In the genomic region with DNA sequence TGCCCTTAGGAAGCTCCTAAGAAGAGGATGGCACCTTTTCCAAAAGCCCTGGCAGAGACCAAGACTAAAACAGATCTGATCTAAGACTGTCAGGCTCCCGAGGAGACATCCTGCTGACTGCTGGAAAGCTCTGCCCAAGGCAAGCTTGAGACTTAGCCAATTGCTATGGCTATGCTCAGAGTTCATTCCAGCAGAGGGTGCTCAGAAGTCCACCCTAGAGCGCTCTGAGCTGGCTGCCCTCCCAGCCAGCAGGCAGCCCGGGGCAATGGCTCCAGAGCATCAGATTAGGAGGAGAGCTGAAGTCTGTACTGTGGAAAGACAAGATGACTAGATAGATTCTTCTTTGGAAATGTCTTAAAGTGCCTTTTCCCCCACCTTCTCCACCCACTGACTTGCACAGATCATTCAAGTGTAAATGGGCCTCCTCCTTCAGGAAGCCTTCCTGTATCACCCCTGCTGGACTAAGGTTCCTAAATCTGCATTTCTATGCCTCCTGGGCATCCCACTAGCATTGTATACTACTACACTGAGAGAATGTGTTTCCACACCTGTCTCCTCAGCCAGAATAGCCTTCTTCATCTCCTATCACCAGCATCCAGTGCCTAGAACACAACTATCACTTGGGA, we compare ENCODE assay signal across 15 cellular contexts. TPM values are rescaled to one million over a fixed set of nuclear protein-coding genes. Genes with fewer than 3 reads are reported as not detected.
A peak's percentile ranks its signal among the peaks of the same experiment; 100 is the strongest.
DNase-seq lines count a peak whose midpoint lies in the region; ATAC-seq, FAIRE-seq and TF ChIP-seq lines count a peak whose summit lies in the region.
"Had no signal": no experiment of that assay in that cellular context is flagged by ENCODE, and none has a peak within 500 bp of the region (broad histone marks: within the 10 kb centered on the region; RNA-seq: fewer than 3 reads in every experiment).

No MANE protein-coding gene starts in this region.

- no peak for FAIRE-seq in H54 (lab: Jason Lieb, UNC)
- FAIRE-seq: GM12891 had no signal

- peak; percentile 49 for TF ChIP-seq CTCF in AG10803 (conservative IDR thresholded peaks at IDR 0.05; ENCODE audit: low read length)
- TF ChIP-seq CTCF in Panc1 (IDR thresholded peaks at IDR 0.05): no peak

- peak overlapping the region; percentile 51 for H2AK5ac ChIP-seq in mesendoderm (ENCODE audit: low read length)

- CTCF ChIA-PET in Panc1 (lab: Charles Lee): no interaction called here
- CTCF ChIA-PET in activated CD8-positive, alpha-beta T cell treated with anti-CD3 and anti-CD28 coated beads, Interleukin-2, amount 10 ng/mL, durations not matched to agents 7 days and 5 days (lab: Charles Lee): interaction anchor here (2.7 kb wide), 1 partner anchor 44 kb away, joined by 7 read pairs; no protein-coding TSS in a partner anchor

- no peak overlapping the region for H3K27ac ChIP-seq in Panc1 (ENCODE audit: low read length)
- H3K27ac ChIP-seq in mesendoderm (ENCODE audit: low read depth, low read length): no peak overlapping the region
- H3K27ac ChIP-seq: neutrophil had no signal

- peak; percentile 56; the same call in 1 of the 2 replicates for ATAC-seq in Panc1
- ATAC-seq in activated CD8-positive, alpha-beta T cell treated with anti-CD3 and anti-CD28 coated beads, Interleukin-2, amount 10 ng/mL, durations not matched to agents 7 days and 5 days: no peak
- ATAC-seq in GM21717 (IDR thresholded peaks at IDR 0.05; ENCODE audit: unreplicated experiment): no peak

- no peak overlapping the region for H3K4me3 Mint-ChIP-seq in activated CD8-positive, alpha-beta T cell treated with anti-CD3 and anti-CD28 coated beads, Interleukin-2, amount 10 ng/mL, durations not matched to agents 7 days and 5 days
- H3K4me3 Mint-ChIP-seq: activated CD4-positive, alpha-beta T cell treated with anti-CD3 and anti-CD28 coated beads, Interleukin-2, amount 10 ng/mL, durations not matched to agents 7 days and 5 days; CD4-positive, CD25-positive, alpha-beta regulatory T cell had no signal

- H3K56ac ChIP-seq in mesendoderm (ENCODE audit: low read length): peak overlapping the region; percentile 26

- H3K79me2 ChIP-seq in mesendoderm (ENCODE audit: control insufficient read depth, insufficient read depth, low read length): no peaks in the 10 kb centered on the region

- peaks cover 6% of the 10 kb centered on the region for H3K27me3 Mint-ChIP-seq in activated CD8-positive, alpha-beta T cell treated with anti-CD3 and anti-CD28 coated beads, Interleukin-2, amount 10 ng/mL, durations not matched to agents 7 days and 5 days (ENCODE audit: low read depth)

- no peak overlapping the region for H3K4ac ChIP-seq in mesendoderm (ENCODE audit: low read depth, low read length)

- peak overlapping the region; percentile 33 for H3K23ac ChIP-seq in mesendoderm (ENCODE audit: low read length)

- WGBS in mesendoderm (ENCODE audit: extremely low coverage, insufficient coverage, low lambda C conversion rate): no CpG with 5 or more reads among the region's 3 CpGs

- no peak overlapping the region for H3K9ac ChIP-seq in mesendoderm (ENCODE audit: low read length)

- H3K4me1 ChIP-seq in Panc1 (ENCODE audit: control insufficient read depth, insufficient read depth, low read length) (no peaks in the 10 kb centered on the region), mesendoderm (ENCODE audit: control insufficient read depth, low read depth, low read length) (peaks cover 10% of the 10 kb centered on the region)

- no peak overlapping the region for H3K27ac Mint-ChIP-seq in activated CD8-positive, alpha-beta T cell treated with anti-CD3 and anti-CD28 coated beads, Interleukin-2, amount 10 ng/mL, durations not matched to agents 7 days and 5 days
- H3K27ac Mint-ChIP-seq: activated CD4-positive, alpha-beta T cell treated with anti-CD3 and anti-CD28 coated beads, Interleukin-2, amount 10 ng/mL, durations not matched to agents 7 days and 5 days; CD4-positive, CD25-positive, alpha-beta regulatory T cell had no signal

- H3K4me2 ChIP-seq in mesendoderm (ENCODE audit: low read length): no peak overlapping the region

- no peak overlapping the region for H2BK120ac ChIP-seq in mesendoderm (ENCODE audit: low read depth, low read length)

- no peak overlapping the region for H2BK5ac ChIP-seq in mesendoderm (ENCODE audit: low read length)

- H3K36me3 Mint-ChIP-seq in activated CD8-positive, alpha-beta T cell treated with anti-CD3 and anti-CD28 coated beads, Interleukin-2, amount 10 ng/mL, durations not matched to agents 7 days and 5 days (ENCODE audit: low read depth): no peaks in the 10 kb centered on the region
- H3K36me3 Mint-ChIP-seq: CD4-positive, CD25-positive, alpha-beta regulatory T cell had no signal

- peak; percentile 82 for DNase-seq in AG10803 (ENCODE audit: low read depth)
- no peak for DNase-seq in Panc1 (ENCODE audit: low read depth, low spot score)
- DNase-seq in fibroblast of gingiva (ENCODE audit: low read depth): peak; percentile 73
- peak; percentile 79 for DNase-seq in mesendoderm
- no peak for DNase-seq in activated CD8-positive, alpha-beta memory T cell treated with anti-CD3 and anti-CD28 coated beads, Interleukin-2, amount 50 U/mL, for 4 hours
- no peak for DNase-seq in H54 (ENCODE audit: insufficient read length, low spot score)
- DNase-seq in activated CD8-positive, alpha-beta T cell treated with anti-CD3 and anti-CD28 coated beads, Interleukin-2, amount 10 ng/mL, durations not matched to agents 7 days and 5 days: no peak
- DNase-seq: activated CD4-positive, alpha-beta T cell treated with anti-CD3 and anti-CD28 coated beads, Interleukin-2, amount 10 ng/mL, durations not matched to agents 7 days and 5 days; CD4-positive, CD25-positive, alpha-beta regulatory T cell; hippocampal formation; NCI-H187 treated with DMSO at 0.1 percent for 48 hours; Peyer's patch had no signal

- POLR2A ChIA-PET in Panc1 (lab: Charles Lee): no interaction called here
- POLR2A ChIA-PET in activated CD8-positive, alpha-beta T cell treated with anti-CD3 and anti-CD28 coated beads, Interleukin-2, amount 10 ng/mL, durations not matched to agents 7 days and 5 days (lab: Charles Lee): no interaction called here

- no peaks in the 10 kb centered on the region for H3K9me3 Mint-ChIP-seq in activated CD8-positive, alpha-beta T cell treated with anti-CD3 and anti-CD28 coated beads, Interleukin-2, amount 10 ng/mL, durations not matched to agents 7 days and 5 days (ENCODE audit: insufficient read depth)
- H3K9me3 Mint-ChIP-seq: activated CD4-positive, alpha-beta T cell treated with anti-CD3 and anti-CD28 coated beads, Interleukin-2, amount 10 ng/mL, durations not matched to agents 7 days and 5 days; CD4-positive, CD25-positive, alpha-beta regulatory T cell had no signal

- H4K5ac ChIP-seq in mesendoderm (ENCODE audit: low read length): no peak overlapping the region

- no peaks in the 10 kb centered on the region for H3K79me1 ChIP-seq in mesendoderm (ENCODE audit: low read length)

- no peak overlapping the region for H2BK15ac ChIP-seq in mesendoderm (replicated peaks; ENCODE audit: low read depth)

- intact Hi-C loops in Panc1 (cut with micrococcal nuclease; ENCODE audit: unreplicated experiment): no loop called here

- no peaks in the 10 kb centered on the region for H3K9me3 ChIP-seq in Panc1 (ENCODE audit: control insufficient read depth, insufficient read depth, low read depth, low read length)
- H3K9me3 ChIP-seq: neutrophil, Peyer's patch had no signal

- no TSS peak for BruUV-seq in Panc1 (replicated peaks; lab: Mats Ljungman, UMichigan)

- peaks cover 8% of the 10 kb centered on the region for H3K27me3 ChIP-seq in Panc1 (ENCODE audit: control insufficient read depth, insufficient read depth, low read length)
- no peaks in the 10 kb centered on the region for H3K27me3 ChIP-seq in mesendoderm (ENCODE audit: insufficient read depth, low read length, poor library complexity)
- H3K27me3 ChIP-seq: Peyer's patch had no signal

- H3K4me3 ChIP-seq in AG10803 (ENCODE audit: low read length): no peak overlapping the region
- H3K4me3 ChIP-seq in Panc1 (ENCODE audit: low read depth in 2 of 2, low read length in 2 of 2): no peak overlapping the region
- no peak overlapping the region for H3K4me3 ChIP-seq in mesendoderm (ENCODE audit: low read length)
- H3K4me3 ChIP-seq: Peyer's patch had no signal

- peak overlapping the region; percentile 16 for H3K18ac ChIP-seq in mesendoderm (ENCODE audit: low read length)

- no peak overlapping the region for H4K8ac ChIP-seq in mesendoderm (ENCODE audit: low read depth, low read length)

- no peaks in the 10 kb centered on the region for H3K4me1 Mint-ChIP-seq in activated CD8-positive, alpha-beta T cell treated with anti-CD3 and anti-CD28 coated beads, Interleukin-2, amount 10 ng/mL, durations not matched to agents 7 days and 5 days (ENCODE audit: low read depth)
- H3K4me1 Mint-ChIP-seq: activated CD4-positive, alpha-beta T cell treated with anti-CD3 and anti-CD28 coated beads, Interleukin-2, amount 10 ng/mL, durations not matched to agents 7 days and 5 days; CD4-positive, CD25-positive, alpha-beta regulatory T cell had no signal

- no peak for TF ChIP-seq POLR2A in H54 (IDR thresholded peaks at IDR 0.05; ENCODE audit: low read depth, low read length)

- in situ Hi-C loops in Panc1 (cut with HindIII; ENCODE audit: low pct_unique_long_range_greater_than_20kb, low sequenced_read_pairs): no loop called here

- H3K36me3 ChIP-seq in Panc1 (ENCODE audit: control insufficient read depth, insufficient read depth, low read length) (no peaks in the 10 kb centered on the region), mesendoderm (ENCODE audit: control insufficient read depth, insufficient read depth, low read length) (no peaks in the 10 kb centered on the region)
- H3K36me3 ChIP-seq: neutrophil, Peyer's patch had no signal

RNA-seq across cellular contexts. Expression of gene LRRC55, which starts 23.4 kb away (rescaled TPM):
- not detected for total RNA-seq in Panc1 (2021; ENCODE audit: unreplicated experiment)
- polyA plus RNA-seq in Panc1 (2012; ENCODE audit: insufficient read length): not detected
- 0.38 TPM for polyA plus RNA-seq in mesendoderm (2013, experiment 1 of 2)
- polyA plus RNA-seq in mesendoderm (2013, experiment 2 of 2): 0.25 TPM
- total RNA-seq in activated CD8-positive, alpha-beta T cell treated with anti-CD3 and anti-CD28 coated beads, Interleukin-2, amount 10 ng/mL, durations not matched to agents 7 days and 5 days: not detected
- total RNA-seq: activated CD4-positive, alpha-beta T cell treated with anti-CD3 and anti-CD28 coated beads, Interleukin-2, amount 10 ng/mL, durations not matched to agents 7 days and 5 days; CD4-positive, CD25-positive, alpha-beta regulatory T cell had no signal
- polyA plus RNA-seq: CD4-positive, CD25-positive, alpha-beta regulatory T cell had no signal

RNA-seq across cellular contexts. Expression of gene APLNR, which starts 31.9 kb away (rescaled TPM):
- not detected for total RNA-seq in Panc1 (2021; ENCODE audit: unreplicated experiment)
- polyA plus RNA-seq in Panc1 (2012; ENCODE audit: insufficient read length): 0.06 TPM
- 17.1 TPM for polyA plus RNA-seq in mesendoderm (2013, experiment 1 of 2)
- polyA plus RNA-seq in mesendoderm (2013, experiment 2 of 2): 15.2 TPM
- total RNA-seq in activated CD8-positive, alpha-beta T cell treated with anti-CD3 and anti-CD28 coated beads, Interleukin-2, amount 10 ng/mL, durations not matched to agents 7 days and 5 days: not detected
- total RNA-seq: activated CD4-positive, alpha-beta T cell treated with anti-CD3 and anti-CD28 coated beads, Interleukin-2, amount 10 ng/mL, durations not matched to agents 7 days and 5 days; CD4-positive, CD25-positive, alpha-beta regulatory T cell had no signal
- polyA plus RNA-seq: CD4-positive, CD25-positive, alpha-beta regulatory T cell had no signal

Comparison
In these comparisons a context has a peak if more than half of its experiments do, and no peak if none do; other contexts are left out.
1. DNase-seq: peak in AG10803 (single experiment), fibroblast of gingiva (single experiment) and mesendoderm (single experiment); none in Panc1 (single experiment), activated CD8-positive, alpha-beta memory T cell treated with anti-CD3 and anti-CD28 coated beads, Interleukin-2, amount 50 U/mL, for 4 hours (single experiment), H54 (single experiment) and activated CD8-positive, alpha-beta T cell treated with anti-CD3 and anti-CD28 coated beads, Interleukin-2, amount 10 ng/mL, durations not matched to agents 7 days and 5 days (single experiment).